Comparison of ENCODE assay signal across 1 cellular context in genomic region chr9:129701549-129701948, GRCh38.
TF ChIP-seq lines count a peak whose summit lies in the region.

No MANE protein-coding gene starts in this region.

TF ChIP-seq in H1, 55 proteins besides CTCF, POLR2A, EP300 and RAD21:
- TF ChIP-seq POLR2AphosphoS5 (IDR thresholded peaks at IDR 0.05; ENCODE audit: low read depth, low read length) = no peak
- no peak for TF ChIP-seq ASH2L (IDR thresholded peaks at IDR 0.05; ENCODE audit: low read length)
- no peak for TF ChIP-seq RBBP5 (IDR thresholded peaks at IDR 0.05; ENCODE audit: borderline replicate concordance, low read depth, low read length)
- no peak for TF ChIP-seq JUN (IDR thresholded peaks at IDR 0.05; ENCODE audit: low read depth, low read length)
